Comparison of ENCODE assay signal across 8 cellular contexts in the genomic region with DNA sequence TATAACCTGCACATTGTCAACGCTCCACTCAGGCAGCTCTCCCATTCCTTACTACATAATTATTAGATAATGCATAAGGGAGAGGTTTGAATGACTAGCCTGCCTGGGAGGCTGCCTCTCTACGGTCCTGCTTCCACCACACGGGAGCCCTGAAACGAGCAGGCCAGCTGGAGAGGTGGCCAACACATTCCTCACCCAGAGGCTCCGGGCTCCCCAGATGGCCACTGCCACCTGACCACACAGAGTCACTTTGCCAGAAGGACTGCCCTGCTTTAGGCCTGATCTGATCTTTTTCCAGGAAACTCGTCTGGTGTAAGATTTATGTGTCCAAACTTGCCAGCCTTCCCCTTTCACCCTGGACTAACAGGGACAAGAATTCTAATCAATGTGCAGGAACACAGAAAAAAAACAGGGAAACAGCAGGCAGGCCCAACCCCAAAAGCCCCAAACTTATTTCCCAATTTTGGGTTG. TPM values are rescaled to one million over a fixed set of nuclear protein-coding genes. Genes with fewer than 3 reads are reported as not detected.
A peak's percentile ranks its signal among the peaks of the same experiment; 100 is the strongest.
DNase-seq lines count a peak whose midpoint lies in the region; ATAC-seq and TF ChIP-seq lines count a peak whose summit lies in the region.

No MANE protein-coding gene starts in this region.

- H3K36me3 Mint-ChIP-seq in activated CD4-positive, alpha-beta T cell treated with anti-CD3 and anti-CD28 coated beads for 36 hours (ENCODE audit: low read depth), result no peaks in the 10 kb centered on the region

- ATAC-seq in activated CD4-positive, alpha-beta T cell treated with anti-CD3 and anti-CD28 coated beads for 36 hours, result no peak
- ATAC-seq in thoracic aorta (ENCODE audit: insufficient number of reproducible peaks, low FRiP score, low read depth), result no peak

- H3K4me1 ChIP-seq in thoracic aorta (ENCODE audit: control insufficient read depth in 1 of 2, low read depth in 2 of 2) (peaks cover 8 to 32% of the 10 kb centered on the region in 2 donors), testis (peaks cover 5% of the 10 kb centered on the region)

- H3K9me3 ChIP-seq in thoracic aorta (no peaks in the 10 kb centered on the region), testis (no peaks in the 10 kb centered on the region)

- POLR2A ChIA-PET in activated CD4-positive, alpha-beta T cell treated with anti-CD3 and anti-CD28 coated beads for 36 hours (lab: Charles Lee), result interaction anchor here (0.7 to 1.1 kb wide), 2 partner anchors 9 to 29 kb away, joined by 3 read pairs; no protein-coding TSS in a partner anchor

- H3K27ac ChIP-seq in thoracic aorta (peak overlapping the region; percentile 2 to 46), testis (peak overlapping the region in 1 of 2 donors; percentile 64)

- TF ChIP-seq POLR2A in testis (IDR thresholded peaks at IDR 0.05), result no peak

- no peaks in the 10 kb centered on the region for H3K36me3 ChIP-seq in thoracic aorta
- no peaks in the 10 kb centered on the region for H3K36me3 ChIP-seq in testis (ENCODE audit: low read depth, missing control alignments)

- 52 to 53% methylated on average over 4 to 6 of the region's 6 CpGs for WGBS in testis, 2 donors

- intact Hi-C loops in activated CD4-positive, alpha-beta T cell treated with anti-CD3 and anti-CD28 coated beads for 36 hours (cut with DNase I, micrococcal nuclease), result loop anchor here (1.0 to 10.0 kb wide), 7 partner anchors 78 to 376 kb away; no protein-coding TSS in a partner anchor
- intact Hi-C loops in testis (cut with DNase I; ENCODE audit: low total_unique reads), result no loop called here

- peak overlapping the region; percentile 78 for H3K4me3 Mint-ChIP-seq in activated CD4-positive, alpha-beta T cell treated with anti-CD3 and anti-CD28 coated beads for 36 hours

- H3K4me3 ChIP-seq in thoracic aorta (peak overlapping the region; percentile 60), testis (no peak overlapping the region)

- no peaks in the 10 kb centered on the region for H3K27me3 ChIP-seq in thoracic aorta (replicated peaks; ENCODE audit: insufficient read depth)
- no peaks in the 10 kb centered on the region for H3K27me3 ChIP-seq in testis

- CTCF ChIA-PET in activated CD4-positive, alpha-beta T cell treated with anti-CD3 and anti-CD28 coated beads for 36 hours (lab: Charles Lee), result interaction anchor here (0.8 to 2.6 kb wide), 12 partner anchors 8 to 375 kb away, joined by 3 to 14 read pairs (median 4); a partner anchor contains a TSS

- H3K9me3 Mint-ChIP-seq in activated CD4-positive, alpha-beta T cell treated with anti-CD3 and anti-CD28 coated beads for 36 hours (ENCODE audit: low read depth), result no peaks in the 10 kb centered on the region

- no peak for DNase-seq in activated CD4-positive, alpha-beta T cell treated with anti-CD3 and anti-CD28 coated beads for 36 hours
- DNase-seq in activated CD4-positive, alpha-beta T cell treated with anti-CD3 and anti-CD28 coated beads, Interleukin-2, amount 50 U/mL, for 1 hour, result no peak
- DNase-seq in amniotic epithelial cell (ENCODE audit: low read depth) (peak; percentile 21), left kidney (ENCODE audit: low read depth, low spot score) (peak; percentile 25), thoracic aorta (ENCODE audit: low spot score) (no peak), cortex of kidney (lab: John Stamatoyannopoulos, UW) (no peak), testis (no peak)
- no peak for DNase-seq in activated CD4-positive, alpha-beta T cell treated with anti-CD3 and anti-CD28 coated beads for 1 hour

- H3K4me1 Mint-ChIP-seq in activated CD4-positive, alpha-beta T cell treated with anti-CD3 and anti-CD28 coated beads for 36 hours, result peaks cover 50% of the 10 kb centered on the region

- TF ChIP-seq CTCF in thoracic aorta (IDR thresholded peaks at IDR 0.05), result no peak
- TF ChIP-seq CTCF in testis (IDR thresholded peaks at IDR 0.05), result no peak

- peak overlapping the region; percentile 95 for H3K27ac Mint-ChIP-seq in activated CD4-positive, alpha-beta T cell treated with anti-CD3 and anti-CD28 coated beads for 36 hours

- H3K27me3 Mint-ChIP-seq in activated CD4-positive, alpha-beta T cell treated with anti-CD3 and anti-CD28 coated beads for 36 hours, result no peaks in the 10 kb centered on the region

RNA-seq across cellular contexts. Expression of a gene that starts 27.8 kb away (rescaled TPM):
- 10 to 100 TPM; 29.4 to 39.6 TPM for total RNA-seq in activated CD4-positive, alpha-beta T cell treated with anti-CD3 and anti-CD28 coated beads for 36 hours
- 10 to 100 TPM in 1 of 2 donors, 1 to 10 TPM in 1; 2.3 to 12.8 TPM for total RNA-seq in thoracic aorta
- total RNA-seq in testis, result 1 to 10 TPM; 4.8 to 7.2 TPM
- polyA plus RNA-seq in testis (ENCODE audit: insufficient read depth, low read depth, low replicate concordance), result 7.3 TPM

Comparison
In these comparisons a context has a peak if more than half of its experiments do, and no peak if none do; other contexts are left out.
1. DNase-seq: peak in amniotic epithelial cell (single experiment) and left kidney (single experiment); none in activated CD4-positive, alpha-beta T cell treated with anti-CD3 and anti-CD28 coated beads for 36 hours (single experiment), activated CD4-positive, alpha-beta T cell treated with anti-CD3 and anti-CD28 coated beads, Interleukin-2, amount 50 U/mL, for 1 hour (single experiment), thoracic aorta (single experiment), cortex of kidney (single experiment), activated CD4-positive, alpha-beta T cell treated with anti-CD3 and anti-CD28 coated beads for 1 hour (single experiment) and testis (single experiment).